In the genomic region with DNA sequence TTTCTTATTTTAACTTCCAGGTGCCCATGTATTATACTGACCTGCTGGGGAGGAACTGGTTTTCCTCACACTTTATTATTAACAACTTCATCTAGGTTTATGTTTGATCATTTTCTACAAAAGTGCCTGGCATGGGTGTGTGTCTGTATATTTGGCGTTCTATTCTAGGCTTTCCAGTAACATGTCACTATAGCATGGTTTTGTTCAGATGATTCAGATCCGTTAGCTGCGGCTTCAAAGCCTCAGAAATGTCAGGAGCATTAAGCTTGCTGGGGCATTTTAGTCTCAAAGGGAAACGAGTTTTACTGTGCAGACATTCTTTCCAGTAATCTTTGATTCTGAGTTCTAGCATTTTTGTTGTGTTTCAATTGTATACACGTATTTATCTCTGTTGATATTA, we compare ENCODE assay signal across 8 cellular contexts. TPM values are rescaled to one million over a fixed set of nuclear protein-coding genes. Genes with fewer than 3 reads are reported as not detected.
DNase-seq lines count a peak whose midpoint lies in the region; ATAC-seq and TF ChIP-seq lines count a peak whose summit lies in the region.

No MANE protein-coding gene starts in this region.

- H4K20me1 ChIP-seq in DND-41 (ENCODE audit: insufficient read depth, low read length), result peaks cover 43% of the 10 kb centered on the region

- intact Hi-C loops in ovary (cut with DNase I), result loop anchor here (2.0 to 10.0 kb wide), 8 partner anchors 75 to 315 kb away; a partner anchor contains a TSS

- DNase-seq in DND-41 (peak; percentile 58), NCI-H460 (ENCODE audit: extremely low read depth, low read depth) (peak; percentile 19), dedifferentiated amniotic fluid mesenchymal stem cell (ENCODE audit: extremely low spot score) (peak; percentile 64), ovary (peak in 1 of 5 donors; percentile 14), SIG-M5 treated with dmso at 0.1 percent for 504 hours (lab: John Stamatoyannopoulos, UW; ENCODE audit: unreplicated experiment) (no peak), cerebellum (ENCODE audit: low spot score) (no peak)

- H3K36me3 ChIP-seq in DND-41 (ENCODE audit: insufficient read depth, low read length), result peaks cover 28% of the 10 kb centered on the region
- H3K36me3 ChIP-seq in ovary, result no peaks in the 10 kb centered on the region

- TF ChIP-seq EP300 in ovary (IDR thresholded peaks at IDR 0.05), result no peak

- H3K4me2 ChIP-seq in DND-41 (ENCODE audit: insufficient read depth, low read length), result peak overlapping the region; percentile 90

- TF ChIP-seq CTCF in DND-41 (IDR thresholded peaks at IDR 0.05; ENCODE audit: borderline replicate concordance, extremely low read depth, low read length, poor library complexity, severe bottlenecking), result no peak
- no peak for TF ChIP-seq CTCF in ovary (IDR thresholded peaks at IDR 0.05)

- H3K27me3 ChIP-seq in DND-41 (ENCODE audit: insufficient read depth, low read length, poor library complexity), result no peaks in the 10 kb centered on the region
- H3K27me3 ChIP-seq in ovary, result no peaks in the 10 kb centered on the region

- ATAC-seq in DND-41 (ENCODE audit: insufficient read depth, low read depth), result peak; percentile 23; the same call in 2 of the 3 replicates
- no peak for ATAC-seq in HG02840 (IDR thresholded peaks at IDR 0.05; ENCODE audit: low FRiP score, unreplicated experiment)
- ATAC-seq in GM18870 (IDR thresholded peaks at IDR 0.05; ENCODE audit: unreplicated experiment), result no peak

- H3K9ac ChIP-seq in DND-41 (ENCODE audit: low read depth, low read length), result peak overlapping the region; percentile 91

- H3K4me3 ChIP-seq in DND-41 (ENCODE audit: low read depth in 1 of 2, low read length in 2 of 2) (peak overlapping the region in 1 of 2 experiments; percentile 92; a peak in 2 of 4 replicates), ovary (peak overlapping the region; percentile 79)

- TF ChIP-seq POLR2A in ovary (IDR thresholded peaks at IDR 0.05), result no peak

- no peak overlapping the region for H2AFZ ChIP-seq in DND-41 (ENCODE audit: low read depth, low read length)

- peaks cover 75% of the 10 kb centered on the region for H3K79me2 ChIP-seq in DND-41 (ENCODE audit: insufficient read depth, low read length)

- H3K27ac ChIP-seq in DND-41 (ENCODE audit: low read length) (peak overlapping the region; percentile 63), ovary (peak overlapping the region in 1 of 2 donors; percentile 49)

- H3K4me1 ChIP-seq in DND-41 (ENCODE audit: insufficient read depth, low read length) (peaks cover 79% of the 10 kb centered on the region), ovary (ENCODE audit: insufficient read depth) (peaks cover 19% of the 10 kb centered on the region)

- 16 to 28% (median 21%) methylated on average over 5 of the region's 5 CpGs for WGBS in ovary, 3 donors

- H3K9me3 ChIP-seq in DND-41 (ENCODE audit: insufficient read depth, low read length, severe bottlenecking) (no peaks in the 10 kb centered on the region), ovary (no peaks in the 10 kb centered on the region)

RNA-seq across cellular contexts. Expression of a gene that starts 2.3 kb away (rescaled TPM):
- 11.7 and 13.1 TPM in 2 replicates for total RNA-seq in NCI-H460 (2014; rRNA removed; shearing (Covaris generic))
- polyA plus RNA-seq in NCI-H460 (2014; cell fraction: nucleus; rRNA removed), result 7.4 and 17.5 TPM in 2 replicates
- total RNA-seq in ovary (10 to 100 TPM; 19.8 to 41.2 (median 35.3) TPM), cerebellum (18.7 TPM)
- 10 to 100 TPM; 20.2 to 41.2 TPM for polyA plus RNA-seq in ovary

Comparison
In these comparisons a context has a peak if more than half of its experiments do, and no peak if none do; other contexts are left out.
1. DNase-seq: peak in DND-41 (single experiment), NCI-H460 (single experiment) and dedifferentiated amniotic fluid mesenchymal stem cell (single experiment); none in SIG-M5 treated with dmso at 0.1 percent for 504 hours (single experiment) and cerebellum (single experiment).